In the genomic region with DNA sequence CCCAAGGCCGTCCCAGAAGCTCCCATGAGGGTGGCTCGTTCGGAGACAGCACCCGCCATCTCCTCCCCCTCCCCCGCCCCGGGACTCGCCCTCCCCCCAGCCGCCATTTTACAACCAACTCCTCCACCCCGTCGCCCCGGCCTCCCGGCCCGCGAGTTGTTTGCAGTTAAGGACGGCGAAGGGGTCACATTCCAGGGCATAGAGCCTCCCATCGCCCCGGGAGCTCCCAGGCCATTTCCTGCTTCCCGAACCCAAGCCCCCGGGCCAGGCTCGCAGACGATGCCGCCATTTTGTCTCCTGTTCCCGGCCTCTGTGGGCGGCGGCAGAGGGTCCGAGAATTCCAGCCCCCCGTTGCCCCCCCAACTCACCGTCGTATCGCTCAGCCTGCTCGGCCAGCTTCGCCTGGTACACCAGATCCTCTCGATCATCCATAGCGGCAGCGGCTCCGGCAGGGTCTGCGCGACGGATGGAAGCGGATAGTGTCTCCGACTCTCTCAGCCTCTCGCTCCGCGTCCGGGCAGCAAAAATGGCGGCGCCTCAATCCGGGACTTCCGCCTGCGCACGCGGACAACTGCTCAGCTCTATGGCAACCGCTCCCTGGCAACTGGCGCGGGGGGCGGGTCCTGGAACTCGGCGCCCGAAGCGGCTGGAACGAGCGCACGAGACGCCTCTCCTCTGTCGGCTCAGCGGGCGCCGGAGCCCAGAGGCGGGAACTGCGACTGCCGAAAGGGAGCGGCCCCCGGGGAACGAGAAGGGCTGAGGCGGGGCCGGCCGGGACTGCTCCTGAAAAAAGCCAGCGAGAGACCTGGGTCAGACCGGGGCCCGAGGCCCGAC, we compare ENCODE assay signal across 1 cellular context.
TF ChIP-seq lines count a peak whose summit lies in the region.

Gene YWHAE, minus strand, starts transcription at position 544 of the 834 bp plus-strand sequence. Its CDS starts 112 bp downstream, at position 432.

TF ChIP-seq in K562, 482 proteins besides CTCF, POLR2A, EP300 and RAD21 (continued from another document and continues in another):
- no peak for TF ChIP-seq E2F8 (IDR thresholded peaks at IDR 0.05; ENCODE audit: low read depth, partially characterized antibody)
- TF ChIP-seq THRAP3 (IDR thresholded peaks at IDR 0.05; ENCODE audit: borderline replicate concordance), result no peak
- peak; percentile 89 to 91 for TF ChIP-seq CSDE1 (IDR thresholded peaks at IDR 0.05)
- peak; percentile 16 for TF ChIP-seq MEIS2 (IDR thresholded peaks at IDR 0.05; ENCODE audit: partially characterized antibody)
- TF ChIP-seq ZKSCAN1 (IDR thresholded peaks at IDR 0.05; ENCODE audit: low read depth, low read length), result 0 out of 2 replicates have a peak, but pooled peaks have one; percentile 23
- TF ChIP-seq TCFL5 (CRISPR knock-in tag; conservative IDR thresholded peaks at IDR 0.05), result no peak
- no peak for TF ChIP-seq NELFE (IDR thresholded peaks at IDR 0.05; ENCODE audit: insufficient read depth, insufficient read length)
- no peak for TF ChIP-seq MAFK (IDR thresholded peaks at IDR 0.05; ENCODE audit: low read length)
- TF ChIP-seq IRF1 (CRISPR knock-in tag; IDR thresholded peaks at IDR 0.05; ENCODE audit: borderline replicate concordance), result no peak
- TF ChIP-seq HDAC1 (IDR thresholded peaks at IDR 0.05), result peak in 1 of 2 experiments; percentile 24; a peak in 1 of 4 replicates
- TF ChIP-seq ETV5 (CRISPR knock-in tag; IDR thresholded peaks at IDR 0.05; ENCODE audit: low read depth), result peak; percentile 62
- TF ChIP-seq, protein P1, sequence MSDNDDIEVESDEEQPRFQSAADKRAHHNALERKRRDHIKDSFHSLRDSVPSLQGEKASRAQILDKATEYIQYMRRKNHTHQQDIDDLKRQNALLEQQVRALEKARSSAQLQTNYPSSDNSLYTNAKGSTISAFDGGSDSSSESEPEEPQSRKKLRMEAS (CRISPR knock-in tag; IDR thresholded peaks at IDR 0.05), result peak; percentile 84
- peak in 1 of 2 experiments; percentile 76 for TF ChIP-seq AFF1 (IDR thresholded peaks at IDR 0.05; ENCODE audit: low read depth in 1 of 2, partially characterized antibody in 2 of 2)
- TF ChIP-seq ZNF766 (CRISPR knock-in tag; conservative IDR thresholded peaks at IDR 0.05), result peak; percentile 71; the same call in 1 of the 2 replicates
- TF ChIP-seq, protein P2, sequence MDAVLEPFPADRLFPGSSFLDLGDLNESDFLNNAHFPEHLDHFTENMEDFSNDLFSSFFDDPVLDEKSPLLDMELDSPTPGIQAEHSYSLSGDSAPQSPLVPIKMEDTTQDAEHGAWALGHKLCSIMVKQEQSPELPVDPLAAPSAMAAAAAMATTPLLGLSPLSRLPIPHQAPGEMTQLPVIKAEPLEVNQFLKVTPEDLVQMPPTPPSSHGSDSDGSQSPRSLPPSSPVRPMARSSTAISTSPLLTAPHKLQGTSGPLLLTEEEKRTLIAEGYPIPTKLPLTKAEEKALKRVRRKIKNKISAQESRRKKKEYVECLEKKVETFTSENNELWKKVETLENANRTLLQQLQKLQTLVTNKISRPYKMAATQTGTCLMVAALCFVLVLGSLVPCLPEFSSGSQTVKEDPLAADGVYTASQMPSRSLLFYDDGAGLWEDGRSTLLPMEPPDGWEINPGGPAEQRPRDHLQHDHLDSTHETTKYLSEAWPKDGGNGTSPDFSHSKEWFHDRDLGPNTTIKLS (IDR thresholded peaks at IDR 0.05; ENCODE audit: borderline replicate concordance, low read depth), result peak; percentile 57; the same call in 1 of the 2 replicates
- TF ChIP-seq SPI1 (IDR thresholded peaks at IDR 0.05; ENCODE audit: borderline replicate concordance, low read depth, low read length), result peak; percentile 45; the same call in 1 of the 2 replicates
- no peak for TF ChIP-seq ZNF280A (IDR thresholded peaks at IDR 0.05; ENCODE audit: low read depth, partially characterized antibody)
- TF ChIP-seq MXI1 (IDR thresholded peaks at IDR 0.05; ENCODE audit: low read depth, low read length), result peak; percentile 96
- peak; percentile 44; the same call in 1 of the 2 replicates for TF ChIP-seq ESRRA (IDR thresholded peaks at IDR 0.05; ENCODE audit: borderline replicate concordance, low read depth)
- TF ChIP-seq HMGN3 (IDR thresholded peaks at IDR 0.05; ENCODE audit: borderline replicate concordance, extremely low read depth, insufficient read length, low read depth, low read length), result peak; percentile 37
- peak; percentile 80 for TF ChIP-seq ELF1 (tag; IDR thresholded peaks at IDR 0.05)
- peak; percentile 96 for TF ChIP-seq RFX1 (IDR thresholded peaks at IDR 0.05)
- TF ChIP-seq FOXP1 (CRISPR knock-in tag; IDR thresholded peaks at IDR 0.05), result no peak
- no peak for TF ChIP-seq XRCC4 (IDR thresholded peaks at IDR 0.05; ENCODE audit: extremely low read depth, insufficient read depth, insufficient read length)
- TF ChIP-seq SMARCB1 (IDR thresholded peaks at IDR 0.05; ENCODE audit: insufficient read length, low read depth), result no peak
- 0 out of 2 replicates have a peak, but pooled peaks have one; percentile 31 for TF ChIP-seq NR2C2 (CRISPR knock-in tag; IDR thresholded peaks at IDR 0.05)
- TF ChIP-seq NR2C2 (tag; IDR thresholded peaks at IDR 0.05), result peak; percentile 19; the same call in 1 of the 2 replicates
- TF ChIP-seq KAT2B (IDR thresholded peaks at IDR 0.05; ENCODE audit: low read depth, low read length), result no peak
- TF ChIP-seq SAP30 (IDR thresholded peaks at IDR 0.05; ENCODE audit: borderline replicate concordance, insufficient read depth, low read depth, low read length, poor library complexity, severe bottlenecking), result peak; percentile 25
- TF ChIP-seq, protein P3, sequence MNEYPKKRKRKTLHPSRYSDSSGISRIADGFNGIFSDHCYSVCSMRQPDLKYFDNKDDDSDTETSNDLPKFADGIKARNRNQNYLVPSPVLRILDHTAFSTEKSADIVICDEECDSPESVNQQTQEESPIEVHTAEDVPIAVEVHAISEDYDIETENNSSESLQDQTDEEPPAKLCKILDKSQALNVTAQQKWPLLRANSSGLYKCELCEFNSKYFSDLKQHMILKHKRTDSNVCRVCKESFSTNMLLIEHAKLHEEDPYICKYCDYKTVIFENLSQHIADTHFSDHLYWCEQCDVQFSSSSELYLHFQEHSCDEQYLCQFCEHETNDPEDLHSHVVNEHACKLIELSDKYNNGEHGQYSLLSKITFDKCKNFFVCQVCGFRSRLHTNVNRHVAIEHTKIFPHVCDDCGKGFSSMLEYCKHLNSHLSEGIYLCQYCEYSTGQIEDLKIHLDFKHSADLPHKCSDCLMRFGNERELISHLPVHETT (CRISPR knock-in tag; conservative IDR thresholded peaks at IDR 0.05 in 1 of 2, IDR thresholded peaks at IDR 0.05 in 1 of 2), result peak in 1 of 2 experiments; percentile 82; a peak in 2 of 4 replicates
- peak; percentile 88 for TF ChIP-seq SP1 (CRISPR knock-in tag; IDR thresholded peaks at IDR 0.05)
- TF ChIP-seq ZC3H11A (IDR thresholded peaks at IDR 0.05; ENCODE audit: low read depth, low read length), result peak; percentile 84
- TF ChIP-seq RBM22 (IDR thresholded peaks at IDR 0.05; ENCODE audit: low read depth, low read length, poor library complexity, severe bottlenecking), result peak; percentile 99
- TF ChIP-seq, protein P4, sequence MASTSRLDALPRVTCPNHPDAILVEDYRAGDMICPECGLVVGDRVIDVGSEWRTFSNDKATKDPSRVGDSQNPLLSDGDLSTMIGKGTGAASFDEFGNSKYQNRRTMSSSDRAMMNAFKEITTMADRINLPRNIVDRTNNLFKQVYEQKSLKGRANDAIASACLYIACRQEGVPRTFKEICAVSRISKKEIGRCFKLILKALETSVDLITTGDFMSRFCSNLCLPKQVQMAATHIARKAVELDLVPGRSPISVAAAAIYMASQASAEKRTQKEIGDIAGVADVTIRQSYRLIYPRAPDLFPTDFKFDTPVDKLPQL (IDR thresholded peaks at IDR 0.05; ENCODE audit: extremely low read depth, insufficient read length), result peak; percentile 13
- TF ChIP-seq NR2C1 (IDR thresholded peaks at IDR 0.05), result peak; percentile 66
- TF ChIP-seq NR2C1 (tag; IDR thresholded peaks at IDR 0.05), result no peak
- TF ChIP-seq ZNF740 (CRISPR knock-in tag; IDR thresholded peaks at IDR 0.05), result peak; percentile 98
- TF ChIP-seq ZNF740 (tag; IDR thresholded peaks at IDR 0.05), result peak in 1 of 2 experiments; percentile 82; a peak in 2 of 4 replicates
- peak; percentile 99 for TF ChIP-seq KAT8 (IDR thresholded peaks at IDR 0.05; ENCODE audit: low read depth)
- TF ChIP-seq CREB1 (IDR thresholded peaks at IDR 0.05), result no peak
- TF ChIP-seq CREB1 (CRISPR knock-in tag; IDR thresholded peaks at IDR 0.05), result peak; percentile 52; the same call in 1 of the 2 replicates
- TF ChIP-seq MYC (IDR thresholded peaks at IDR 0.05; ENCODE audit: low read depth, low read length), result peak; percentile 98
- TF ChIP-seq MYC (CRISPR knock-in tag; IDR thresholded peaks at IDR 0.05; ENCODE audit: borderline replicate concordance, low read depth), result peak; percentile 91; the same call in 1 of the 2 replicates
- TF ChIP-seq TFAM (CRISPR knock-in tag; conservative IDR thresholded peaks at IDR 0.05), result no peak
- no peak for TF ChIP-seq TRIM28 (IDR thresholded peaks at IDR 0.05)
- TF ChIP-seq GATAD2A (IDR thresholded peaks at IDR 0.05), result peak; percentile 62; the same call in 1 of the 2 replicates
- no peak for TF ChIP-seq PTRF (tag; IDR thresholded peaks at IDR 0.05)
- 0 out of 2 replicates have a peak, but pooled peaks have one; percentile 23 for TF ChIP-seq SRSF3 (IDR thresholded peaks at IDR 0.05; ENCODE audit: insufficient read depth, low read length)
- TF ChIP-seq NCOA1 (IDR thresholded peaks at IDR 0.05; ENCODE audit: low read depth), result 0 out of 2 replicates have a peak, but pooled peaks have one; percentile 26
- peak; percentile 94 for TF ChIP-seq GTF2E2 (tag; IDR thresholded peaks at IDR 0.05)
- TF ChIP-seq TEAD4 (IDR thresholded peaks at IDR 0.05; ENCODE audit: low read length), result peak; percentile 88
- no peak for TF ChIP-seq TEAD4 (CRISPR knock-in tag; IDR thresholded peaks at IDR 0.05; ENCODE audit: borderline replicate concordance)
